28 cellular contexts compared by ENCODE assay signal in genomic region chr14:75191100-75191499, GRCh38.
"Had no signal": no experiment of that assay in that cellular context is flagged by ENCODE, and none has a peak within 500 bp of the region (broad histone marks: within the 10 kb centered on the region; RNA-seq: fewer than 3 reads in every experiment).

No MANE protein-coding gene starts in this region.

- DNase-seq: activated CD4-positive, alpha-beta T cell treated with anti-CD3 and anti-CD28 coated beads for 48 hours; activated CD4-positive, alpha-beta T cell treated with anti-CD3 and anti-CD28 coated beads, Interleukin-2, amount 50 U/mL, for 48 hours; activated CD4-positive, CD25-positive, alpha-beta regulatory T cell treated with anti-CD3 and anti-CD28 coated beads, Interleukin-2, amount 50 U/mL, for 72 hours; activated CD8-positive, alpha-beta memory T cell treated with anti-CD3 and anti-CD28 coated beads, Interleukin-2, amount 10 ng/mL, durations not matched to agents 7 days and 5 days; activated effector memory CD4-positive, alpha-beta T cell treated with anti-CD3 and anti-CD28 coated beads, Interleukin-2, amount 50 U/mL, for 16 hours; activated naive CD4-positive, alpha-beta T cell treated with Interleukin-2 at 50 U/mL for 16 hours; activated naive CD8-positive, alpha-beta T cell treated with anti-CD3 and anti-CD28 coated beads, Interleukin-2, amount 50 U/mL, for 24 hours; activated T-cell treated with anti-CD3 and anti-CD28 coated beads, Interleukin-2, amount 50 U/mL, for 24 hours; amniotic stem cell; IMR-90; KBM-7; NCI-H1048; NCI-H1417 treated with DMSO at 0.1 percent for 48 hours; NCI-H1694; NCI-H2081; NCI-H2171; NCI-H345; NCI-H510A; NCI-H526 treated with DMSO at 0.1 percent for 48 hours; NCI-H82; Peyer's patch; SIG-M5; T-helper 17 cell; T-helper 9 cell had no signal

- H3K27ac ChIP-seq: ascending aorta, body of pancreas, Peyer's patch had no signal

- H3K9me3 ChIP-seq: ascending aorta, body of pancreas, Peyer's patch had no signal

- H3K4me1 ChIP-seq: ascending aorta had no signal

- H3K4me3 ChIP-seq: ascending aorta, body of pancreas, Peyer's patch had no signal

- ATAC-seq: activated CD8-positive, alpha-beta memory T cell treated with anti-CD3 and anti-CD28 coated beads, Interleukin-2, amount 10 ng/mL, durations not matched to agents 7 days and 5 days; activated naive CD4-positive, alpha-beta T cell treated with anti-CD3 and anti-CD28 coated beads, Interleukin-2, amount 50 U/mL, for 72 hours; activated naive CD8-positive, alpha-beta T cell treated with anti-CD3 and anti-CD28 coated beads, Interleukin-2, amount 50 U/mL, for 24 hours; body of pancreas; T-helper 17 cell; WTC11 had no signal

- H3K36me3 ChIP-seq: ascending aorta, Peyer's patch had no signal

- H3K27me3 ChIP-seq: ascending aorta, body of pancreas, Peyer's patch had no signal
